In the genomic region with DNA sequence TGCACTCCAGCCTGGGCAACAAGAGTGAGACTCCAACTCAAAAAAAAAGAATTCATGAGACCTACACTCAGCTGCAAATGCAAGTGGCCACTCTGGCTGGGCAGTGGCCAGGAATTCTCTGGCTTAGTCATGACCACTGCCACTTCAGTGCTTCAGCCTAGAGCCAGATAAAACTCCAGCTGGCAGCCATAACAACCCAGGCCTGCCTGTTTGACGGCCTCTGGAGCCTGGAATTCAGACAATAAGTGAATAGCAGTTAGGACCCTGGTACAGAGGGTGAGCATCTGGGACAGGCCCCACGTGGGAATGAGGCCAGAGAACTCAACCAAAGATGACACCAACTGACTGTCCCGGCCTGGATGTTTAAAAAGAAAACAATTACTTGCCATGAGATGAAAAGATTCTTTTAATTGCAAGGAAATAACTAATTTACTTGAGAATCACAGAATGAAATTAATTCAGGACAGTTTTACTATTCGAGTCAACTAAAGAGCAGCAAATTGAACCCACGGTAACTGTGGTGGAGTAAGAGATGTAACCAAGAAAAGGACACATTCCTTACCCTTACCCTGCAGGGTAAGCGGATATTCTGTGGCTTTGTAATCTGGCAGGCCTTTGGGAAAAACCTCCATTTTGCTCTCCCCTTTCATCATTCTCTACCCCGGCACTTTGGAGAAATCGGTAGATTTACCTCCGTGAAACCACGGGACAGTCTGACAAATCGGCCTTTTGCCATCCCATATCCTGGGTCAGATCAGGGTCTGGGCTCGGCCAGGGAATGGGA, we compare ENCODE assay signal across 9 cellular contexts. TPM values are rescaled to one million over a fixed set of nuclear protein-coding genes. Genes with fewer than 3 reads are reported as not detected.
A peak's percentile ranks its signal among the peaks of the same experiment; 100 is the strongest.
DNase-seq lines count a peak whose midpoint lies in the region; ATAC-seq and TF ChIP-seq lines count a peak whose summit lies in the region.
"Had no signal": no experiment of that assay in that cellular context is flagged by ENCODE, and none has a peak within 500 bp of the region (broad histone marks: within the 10 kb centered on the region; RNA-seq: fewer than 3 reads in every experiment).

No MANE protein-coding gene starts in this region.

- peak; percentile 80 to 85 for ATAC-seq in gastrocnemius medialis
- ATAC-seq in activated CD4-positive, alpha-beta T cell treated with anti-CD3 and anti-CD28 coated beads for 36 hours = no peak
- ATAC-seq: activated CD8-positive, alpha-beta T cell treated with anti-CD3 and anti-CD28 coated beads for 36 hours had no signal

- DNase-seq in GM04504 (ENCODE audit: low read depth) = peak; percentile 86
- DNase-seq in hepatic stellate cell (ENCODE audit: low spot score) = peak; percentile 91
- DNase-seq in gastrocnemius medialis = peak; percentile 61 to 81
- DNase-seq in 8988T = no peak
- DNase-seq in NCI-H2171 treated with DMSO at 0.1 percent for 48 hours (lab: John Stamatoyannopoulos, UW) = no peak
- DNase-seq in NK-92 (lab: John Stamatoyannopoulos, UW; ENCODE audit: unreplicated experiment) = no peak
- no peak for DNase-seq in activated CD4-positive, alpha-beta T cell treated with anti-CD3 and anti-CD28 coated beads for 36 hours
- DNase-seq: activated CD8-positive, alpha-beta T cell treated with anti-CD3 and anti-CD28 coated beads for 36 hours had no signal

- no peaks in the 10 kb centered on the region for H3K4me1 Mint-ChIP-seq in brain
- no peaks in the 10 kb centered on the region for H3K4me1 Mint-ChIP-seq in activated CD4-positive, alpha-beta T cell treated with anti-CD3 and anti-CD28 coated beads for 36 hours

- no peaks in the 10 kb centered on the region for H3K9me3 Mint-ChIP-seq in brain
- no peaks in the 10 kb centered on the region for H3K9me3 Mint-ChIP-seq in activated CD4-positive, alpha-beta T cell treated with anti-CD3 and anti-CD28 coated beads for 36 hours (ENCODE audit: low read depth)
- H3K9me3 Mint-ChIP-seq: activated CD8-positive, alpha-beta T cell treated with anti-CD3 and anti-CD28 coated beads for 36 hours had no signal

- peaks cover 16 to 23% of the 10 kb centered on the region in 2 donors for H3K4me1 ChIP-seq in gastrocnemius medialis

- H3K4me3 ChIP-seq in gastrocnemius medialis = no peak overlapping the region

- no peaks in the 10 kb centered on the region for H3K9me3 ChIP-seq in gastrocnemius medialis

- peak overlapping the region; percentile 65 to 77 (median 68) for H3K27ac ChIP-seq in gastrocnemius medialis

- TF ChIP-seq CTCF in brain (conservative IDR thresholded peaks at IDR 0.05) = no peak
- no peak for TF ChIP-seq CTCF in gastrocnemius medialis (IDR thresholded peaks at IDR 0.05 in 4 of 5, conservative IDR thresholded peaks at IDR 0.05 in 1 of 5)

- H3K36me3 Mint-ChIP-seq in brain = peaks cover 74% of the 10 kb centered on the region
- peaks cover 32% of the 10 kb centered on the region for H3K36me3 Mint-ChIP-seq in activated CD4-positive, alpha-beta T cell treated with anti-CD3 and anti-CD28 coated beads for 36 hours (ENCODE audit: low read depth)

- no peak for TF ChIP-seq POLR2A in gastrocnemius medialis (IDR thresholded peaks at IDR 0.05)

- in situ Hi-C loops in gastrocnemius medialis (cut with MboI; ENCODE audit: low sequenced_read_pairs in 4 of 4) = loop anchor here in 1 of 4 donors (25.0 kb wide), 1 partner anchor 707 kb away; the partner anchor contains the start of gene CCL26

- CTCF ChIA-PET in activated CD4-positive, alpha-beta T cell treated with anti-CD3 and anti-CD28 coated beads for 36 hours (lab: Charles Lee) = no interaction called here

- H3K27me3 Mint-ChIP-seq in brain = no peaks in the 10 kb centered on the region
- H3K27me3 Mint-ChIP-seq in activated CD4-positive, alpha-beta T cell treated with anti-CD3 and anti-CD28 coated beads for 36 hours = no peaks in the 10 kb centered on the region
- H3K27me3 Mint-ChIP-seq: activated CD8-positive, alpha-beta T cell treated with anti-CD3 and anti-CD28 coated beads for 36 hours had no signal

- H3K4me3 Mint-ChIP-seq in brain = no peak overlapping the region
- no peak overlapping the region for H3K4me3 Mint-ChIP-seq in activated CD4-positive, alpha-beta T cell treated with anti-CD3 and anti-CD28 coated beads for 36 hours
- H3K4me3 Mint-ChIP-seq: activated CD8-positive, alpha-beta T cell treated with anti-CD3 and anti-CD28 coated beads for 36 hours had no signal

- POLR2A ChIA-PET in activated CD4-positive, alpha-beta T cell treated with anti-CD3 and anti-CD28 coated beads for 36 hours (lab: Charles Lee) = no interaction called here

- peaks cover 0 to 70% of the 10 kb centered on the region in 2 donors for H3K36me3 ChIP-seq in gastrocnemius medialis

- peak overlapping the region in 4 of 5 experiments; percentile 47 to 85 (median 61) for H3K27ac Mint-ChIP-seq in brain
- H3K27ac Mint-ChIP-seq in activated CD4-positive, alpha-beta T cell treated with anti-CD3 and anti-CD28 coated beads for 36 hours = no peak overlapping the region
- H3K27ac Mint-ChIP-seq: activated CD8-positive, alpha-beta T cell treated with anti-CD3 and anti-CD28 coated beads for 36 hours had no signal

- intact Hi-C loops in gastrocnemius medialis (cut with DNase I; ENCODE audit: low total_unique reads) = no loop called here
- intact Hi-C loops in activated CD4-positive, alpha-beta T cell treated with anti-CD3 and anti-CD28 coated beads for 36 hours (cut with DNase I, micrococcal nuclease) = no loop called here

- H3K27me3 ChIP-seq in gastrocnemius medialis = no peaks in the 10 kb centered on the region

RNA-seq across cellular contexts. Expression of gene RCC1L, which starts 18.7 kb away (rescaled TPM):
- polyA plus RNA-seq in brain (ENCODE audit: insufficient read depth, low read depth, low replicate concordance) = 37.3 TPM
- total RNA-seq in gastrocnemius medialis = 100 to 1,000 TPM in 1 of 4 donors, 10 to 100 TPM in 3; 52.7 to 101 (median 61.0) TPM
- 10 to 100 TPM; 35.9 to 52.1 TPM for total RNA-seq in activated CD4-positive, alpha-beta T cell treated with anti-CD3 and anti-CD28 coated beads for 36 hours

RNA-seq across cellular contexts. Expression of gene GTF2IRD2B, which starts 37.5 kb away (rescaled TPM):
- 14.4 TPM for polyA plus RNA-seq in brain (ENCODE audit: insufficient read depth, low read depth, low replicate concordance)
- total RNA-seq in gastrocnemius medialis = 10 to 100 TPM; 49.7 to 64.7 (median 60.1) TPM
- 1 to 10 TPM; 7.3 to 7.8 TPM for total RNA-seq in activated CD4-positive, alpha-beta T cell treated with anti-CD3 and anti-CD28 coated beads for 36 hours

Comparison
In these comparisons a context has a peak if more than half of its experiments do, and no peak if none do; other contexts are left out.
1. DNase-seq: peak in GM04504 (single experiment), hepatic stellate cell (single experiment) and gastrocnemius medialis (2 of 2); none in 8988T (single experiment), NCI-H2171 treated with DMSO at 0.1 percent for 48 hours (single experiment), NK-92 (single experiment) and activated CD4-positive, alpha-beta T cell treated with anti-CD3 and anti-CD28 coated beads for 36 hours (single experiment).
2. RNA of gene GTF2IRD2B, which starts 37.5 kb away (total RNA-seq): 49.7 to 64.7 TPM in gastrocnemius medialis; 7.3 to 7.8 TPM in activated CD4-positive, alpha-beta T cell treated with anti-CD3 and anti-CD28 coated beads for 36 hours; every median in the first group is over 4 times any median in the second.